ENCODE assay signal across 1 cellular context in genomic region chr17:42067371-42068180, GRCh38.
A peak's percentile ranks its signal among the peaks of the same experiment; 100 is the strongest.
TF ChIP-seq lines count a peak whose summit lies in the region.

No MANE protein-coding gene starts in this region.

TF ChIP-seq in IMR-90, 13 proteins besides CTCF, POLR2A, EP300 and RAD21 (continued from another document):
- TF ChIP-seq NFE2L2 (IDR thresholded peaks at IDR 0.05; ENCODE audit: low read depth, low read length) (no peak), RCOR1 (IDR thresholded peaks at IDR 0.05; ENCODE audit: insufficient replicate concordance, low read length) (no peak), SMC3 (IDR thresholded peaks at IDR 0.05; ENCODE audit: low read depth, low read length) (peak; percentile 55), MAFK (IDR thresholded peaks at IDR 0.05; ENCODE audit: low read depth, low read length) (no peak)
